8 cellular contexts compared by ENCODE assay signal in the genomic region with DNA sequence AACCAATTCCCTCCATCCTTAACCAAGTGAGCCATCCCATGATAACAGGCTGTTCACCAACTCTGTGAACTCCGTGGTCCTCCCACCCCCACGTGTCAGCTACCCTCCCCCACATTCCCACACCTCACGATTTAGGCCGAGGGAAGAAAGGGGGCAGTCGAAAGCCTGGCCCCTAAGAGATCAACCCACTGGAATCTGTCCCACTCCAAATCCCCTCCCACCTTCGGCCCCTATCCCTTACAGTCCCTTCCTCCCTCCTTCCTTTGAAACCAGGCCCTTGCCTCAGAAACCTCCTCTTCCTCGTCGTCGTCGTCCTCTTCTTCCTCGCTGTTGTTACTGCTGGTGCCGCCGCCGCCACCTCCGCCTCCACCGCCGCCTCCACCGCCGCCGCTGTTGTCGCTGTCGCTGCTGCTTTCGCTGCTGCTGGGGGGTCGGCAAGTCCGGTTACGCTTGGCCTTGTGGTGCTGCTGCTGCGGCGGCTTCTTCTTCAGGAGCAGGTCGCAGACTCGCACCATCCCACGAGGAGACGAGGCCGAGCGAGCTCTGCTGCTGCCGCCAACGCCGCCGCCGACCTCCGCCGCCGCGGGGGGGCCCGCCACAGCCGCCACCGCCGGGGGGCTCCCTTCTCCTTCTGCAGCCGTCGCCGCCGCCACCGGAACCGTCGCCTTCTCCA. TPM values are rescaled to one million over a fixed set of nuclear protein-coding genes. Genes with fewer than 3 reads are reported as not detected.
DNase-seq lines count a peak whose midpoint lies in the region; ATAC-seq and TF ChIP-seq lines count a peak whose summit lies in the region.

No MANE protein-coding gene starts in this region.

- H3K27me3 ChIP-seq in duodenal mucosa (ENCODE audit: control insufficient read depth in 1 of 2, insufficient read depth in 2 of 2, low read length in 2 of 2): no peaks in the 10 kb centered on the region
- no peaks in the 10 kb centered on the region for H3K27me3 ChIP-seq in mesendoderm (ENCODE audit: insufficient read depth, low read length, poor library complexity)
- no peaks in the 10 kb centered on the region for H3K27me3 ChIP-seq in tibial nerve

- peaks cover 28% of the 10 kb centered on the region in 2 donors for H3K4me1 ChIP-seq in duodenal mucosa (ENCODE audit: control insufficient read depth in 1 of 2, insufficient read depth in 2 of 2, low read length in 2 of 2)
- H3K4me1 ChIP-seq in mesendoderm (ENCODE audit: control insufficient read depth, low read depth, low read length): peaks cover 3% of the 10 kb centered on the region
- peaks cover 0 to 62% (median 23%) of the 10 kb centered on the region in 4 donors for H3K4me1 ChIP-seq in tibial nerve

- H3K18ac ChIP-seq in mesendoderm (ENCODE audit: low read length): peak overlapping the region; percentile 88

- H3K4me3 ChIP-seq in duodenal mucosa (ENCODE audit: low read depth in 1 of 2, low read length in 2 of 2): peak overlapping the region; percentile 85 to 97
- peak overlapping the region; percentile 99 for H3K4me3 ChIP-seq in mesendoderm (ENCODE audit: low read length)
- peak overlapping the region; percentile 76 to 92 (median 88) for H3K4me3 ChIP-seq in tibial nerve

- TF ChIP-seq EP300 in tibial nerve (IDR thresholded peaks at IDR 0.05): no peak

- H3K23ac ChIP-seq in mesendoderm (ENCODE audit: low read length): no peak overlapping the region

- H3K9ac ChIP-seq in duodenal mucosa (ENCODE audit: low read depth in 1 of 2, low read length in 2 of 2) (peak overlapping the region; percentile 89 to 90), mesendoderm (ENCODE audit: low read length) (peak overlapping the region; percentile 98)

- H3K56ac ChIP-seq in mesendoderm (ENCODE audit: low read length): peak overlapping the region; percentile 96

- H3K79me2 ChIP-seq in mesendoderm (ENCODE audit: control insufficient read depth, insufficient read depth, low read length): peaks cover 53% of the 10 kb centered on the region

- H2BK15ac ChIP-seq in mesendoderm (replicated peaks; ENCODE audit: low read depth): no peak overlapping the region

- peak overlapping the region; percentile 10 for H2BK120ac ChIP-seq in mesendoderm (ENCODE audit: low read depth, low read length)

- H3K27ac ChIP-seq in duodenal mucosa (ENCODE audit: low read depth, low read length) (peak overlapping the region; percentile 97), mesendoderm (ENCODE audit: low read depth, low read length) (peak overlapping the region; percentile 92), tibial nerve (peak overlapping the region; percentile 97 to 99 (median 98))

- H3K9me3 ChIP-seq in duodenal mucosa (ENCODE audit: control insufficient read depth in 1 of 2, low read length in 2 of 2) (no peaks in the 10 kb centered on the region), tibial nerve (no peaks in the 10 kb centered on the region)

- peaks cover under 1 to 3% of the 10 kb centered on the region in 2 donors for H3K36me3 ChIP-seq in duodenal mucosa (ENCODE audit: control insufficient read depth in 1 of 2, insufficient read depth in 2 of 2, low read length in 2 of 2)
- no peaks in the 10 kb centered on the region for H3K36me3 ChIP-seq in mesendoderm (ENCODE audit: control insufficient read depth, insufficient read depth, low read length)
- peaks cover 0 to 1% (median 0%) of the 10 kb centered on the region in 3 donors for H3K36me3 ChIP-seq in tibial nerve

- H2AK5ac ChIP-seq in mesendoderm (ENCODE audit: low read length): peak overlapping the region; percentile 49

- H3K4me2 ChIP-seq in mesendoderm (ENCODE audit: low read length): peak overlapping the region; percentile 88

- TF ChIP-seq POLR2A in tibial nerve (IDR thresholded peaks at IDR 0.05): no peak

- H4K8ac ChIP-seq in mesendoderm (ENCODE audit: low read depth, low read length): no peak overlapping the region

- peak; percentile 38 for ATAC-seq in GM19324 (IDR thresholded peaks at IDR 0.05; ENCODE audit: low FRiP score, unreplicated experiment)
- ATAC-seq in HG03196 (IDR thresholded peaks at IDR 0.05; ENCODE audit: unreplicated experiment): peak; percentile 32
- ATAC-seq in SK-N-SH treated with all-trans-retinoic acid at 6 μM for 48 hours: peak; percentile 9

- H4K5ac ChIP-seq in mesendoderm (ENCODE audit: low read length): no peak overlapping the region

- peak; percentile 24 to 39 for DNase-seq in NCI-H2081 (lab: John Stamatoyannopoulos, UW)
- no peak for DNase-seq in NCI-H2081 treated with DMSO at 0.1 percent for 48 hours (lab: John Stamatoyannopoulos, UW)
- DNase-seq in mesendoderm: peak; percentile 79
- peak; percentile 6 to 18 for DNase-seq in tibial nerve (ENCODE audit: low spot score in 2 of 2)

- peak overlapping the region; percentile 70 for H2BK5ac ChIP-seq in mesendoderm (ENCODE audit: low read length)

- peaks cover 4% of the 10 kb centered on the region for H3K79me1 ChIP-seq in mesendoderm (ENCODE audit: low read length)

- H3K4ac ChIP-seq in mesendoderm (ENCODE audit: low read depth, low read length): peak overlapping the region; percentile 84

- TF ChIP-seq CTCF in tibial nerve (IDR thresholded peaks at IDR 0.05): peak in 4 of 5 experiments; percentile 10 to 35 (median 12)

- WGBS in mesendoderm (ENCODE audit: extremely low coverage, insufficient coverage, low lambda C conversion rate): no CpG with 5 or more reads among the region's 54 CpGs
- 0 to 1% methylated on average over 29 to 46 of the region's 54 CpGs for WGBS in tibial nerve, 2 donors

TF ChIP-seq in SK-N-SH treated with all-trans-retinoic acid at 6 μM for 48 hours, 23 proteins besides CTCF, POLR2A, EP300 and RAD21:
- TF ChIP-seq ZNF8 (CRISPR knock-in tag; IDR thresholded peaks at IDR 0.05) (no peak), PPARA (CRISPR knock-in tag; IDR thresholded peaks at IDR 0.05; ENCODE audit: borderline replicate concordance) (no peak), TCF4 (CRISPR knock-in tag; IDR thresholded peaks at IDR 0.05; ENCODE audit: borderline replicate concordance) (no peak), ZC3H10 (CRISPR knock-in tag; IDR thresholded peaks at IDR 0.05) (no peak), SNAI2 (CRISPR knock-in tag; IDR thresholded peaks at IDR 0.05) (no peak), ZNF565 (CRISPR knock-in tag; conservative IDR thresholded peaks at IDR 0.05; ENCODE audit: low read depth) (no peak), CSDC2 (CRISPR knock-in tag; IDR thresholded peaks at IDR 0.05) (no peak)
- TF ChIP-seq, protein P1, sequence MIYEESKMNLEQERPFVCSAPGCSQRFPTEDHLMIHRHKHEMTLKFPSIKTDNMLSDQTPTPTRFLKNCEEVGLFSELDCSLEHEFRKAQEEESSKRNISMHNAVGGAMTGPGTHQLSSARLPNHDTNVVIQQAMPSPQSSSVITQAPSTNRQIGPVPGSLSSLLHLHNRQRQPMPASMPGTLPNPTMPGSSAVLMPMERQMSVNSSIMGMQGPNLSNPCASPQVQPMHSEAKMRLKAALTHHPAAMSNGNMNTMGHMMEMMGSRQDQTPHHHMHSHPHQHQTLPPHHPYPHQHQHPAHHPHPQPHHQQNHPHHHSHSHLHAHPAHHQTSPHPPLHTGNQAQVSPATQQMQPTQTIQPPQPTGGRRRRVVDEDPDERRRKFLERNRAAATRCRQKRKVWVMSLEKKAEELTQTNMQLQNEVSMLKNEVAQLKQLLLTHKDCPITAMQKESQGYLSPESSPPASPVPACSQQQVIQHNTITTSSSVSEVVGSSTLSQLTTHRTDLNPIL (CRISPR knock-in tag; IDR thresholded peaks at IDR 0.05; ENCODE audit: low read depth): no peak
- TF ChIP-seq, protein P2, sequence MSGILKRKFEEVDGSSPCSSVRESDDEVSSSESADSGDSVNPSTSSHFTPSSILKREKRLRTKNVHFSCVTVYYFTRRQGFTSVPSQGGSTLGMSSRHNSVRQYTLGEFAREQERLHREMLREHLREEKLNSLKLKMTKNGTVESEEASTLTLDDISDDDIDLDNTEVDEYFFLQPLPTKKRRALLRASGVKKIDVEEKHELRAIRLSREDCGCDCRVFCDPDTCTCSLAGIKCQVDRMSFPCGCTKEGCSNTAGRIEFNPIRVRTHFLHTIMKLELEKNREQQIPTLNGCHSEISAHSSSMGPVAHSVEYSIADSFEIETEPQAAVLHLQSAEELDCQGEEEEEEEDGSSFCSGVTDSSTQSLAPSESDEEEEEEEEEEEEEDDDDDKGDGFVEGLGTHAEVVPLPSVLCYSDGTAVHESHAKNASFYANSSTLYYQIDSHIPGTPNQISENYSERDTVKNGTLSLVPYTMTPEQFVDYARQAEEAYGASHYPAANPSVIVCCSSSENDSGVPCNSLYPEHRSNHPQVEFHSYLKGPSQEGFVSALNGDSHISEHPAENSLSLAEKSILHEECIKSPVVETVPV (CRISPR knock-in tag; IDR thresholded peaks at IDR 0.05): no peak
- TF ChIP-seq, protein P3, sequence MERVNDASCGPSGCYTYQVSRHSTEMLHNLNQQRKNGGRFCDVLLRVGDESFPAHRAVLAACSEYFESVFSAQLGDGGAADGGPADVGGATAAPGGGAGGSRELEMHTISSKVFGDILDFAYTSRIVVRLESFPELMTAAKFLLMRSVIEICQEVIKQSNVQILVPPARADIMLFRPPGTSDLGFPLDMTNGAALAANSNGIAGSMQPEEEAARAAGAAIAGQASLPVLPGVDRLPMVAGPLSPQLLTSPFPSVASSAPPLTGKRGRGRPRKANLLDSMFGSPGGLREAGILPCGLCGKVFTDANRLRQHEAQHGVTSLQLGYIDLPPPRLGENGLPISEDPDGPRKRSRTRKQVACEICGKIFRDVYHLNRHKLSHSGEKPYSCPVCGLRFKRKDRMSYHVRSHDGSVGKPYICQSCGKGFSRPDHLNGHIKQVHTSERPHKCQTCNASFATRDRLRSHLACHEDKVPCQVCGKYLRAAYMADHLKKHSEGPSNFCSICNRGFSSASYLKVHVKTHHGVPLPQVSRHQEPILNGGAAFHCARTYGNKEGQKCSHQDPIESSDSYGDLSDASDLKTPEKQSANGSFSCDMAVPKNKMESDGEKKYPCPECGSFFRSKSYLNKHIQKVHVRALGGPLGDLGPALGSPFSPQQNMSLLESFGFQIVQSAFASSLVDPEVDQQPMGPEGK (CRISPR knock-in tag; IDR thresholded peaks at IDR 0.05; ENCODE audit: borderline replicate concordance): no peak

RNA-seq across cellular contexts. Expression of a gene that starts 0.5 kb away (rescaled TPM):
- polyA plus RNA-seq in mesendoderm (2013, experiment 1 of 2): 30.5 TPM
- 30.4 TPM for polyA plus RNA-seq in mesendoderm (2013, experiment 2 of 2)
- 10 to 100 TPM; 46.5 to 61.8 (median 55.0) TPM for total RNA-seq in tibial nerve
